8 cellular contexts compared by ENCODE assay signal in the genomic region with DNA sequence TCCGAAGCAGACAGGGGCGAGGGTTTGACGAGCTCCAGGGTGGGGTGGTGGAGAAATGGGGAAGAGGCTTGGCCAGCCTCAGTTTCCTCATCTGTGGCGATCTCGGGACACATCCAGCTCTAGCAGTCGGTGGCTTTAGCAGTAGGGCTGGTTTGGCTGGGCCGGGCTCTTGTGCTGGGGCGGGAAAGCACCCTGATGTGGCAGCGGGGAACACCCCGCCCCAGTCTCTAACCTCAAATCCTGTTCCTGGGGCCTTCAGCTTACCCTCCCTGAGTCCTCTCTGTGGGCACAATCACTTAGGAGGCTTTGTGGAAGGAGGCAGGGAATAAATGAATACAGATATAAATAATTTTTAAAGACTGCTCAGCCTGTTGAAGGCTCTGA. TPM values are rescaled to one million over a fixed set of nuclear protein-coding genes. Genes with fewer than 3 reads are reported as not detected.
DNase-seq lines count a peak whose midpoint lies in the region; ATAC-seq, FAIRE-seq and TF ChIP-seq lines count a peak whose summit lies in the region.

No MANE protein-coding gene starts in this region.

- TF ChIP-seq POLR2A in GM12891 (IDR thresholded peaks at IDR 0.05; ENCODE audit: low read depth, low read length): peak; percentile 71; the same call in 1 of the 2 replicates

- peak; percentile 66 for FAIRE-seq in GM12891 (lab: Jason Lieb, UNC)
- no peak for FAIRE-seq in RCC 7860 (lab: Jason Lieb, UNC)

- no peak for TF ChIP-seq CTCF in left ventricle myocardium inferior (IDR thresholded peaks at IDR 0.05; ENCODE audit: borderline replicate concordance)

- H3K27me3 ChIP-seq in left ventricle myocardium inferior (ENCODE audit: low read depth) (no peaks in the 10 kb centered on the region), skeletal muscle tissue (ENCODE audit: control insufficient read depth in 3 of 3, insufficient read depth in 3 of 3, low read length in 3 of 3) (no peaks in the 10 kb centered on the region)

- DNase-seq in GM12891 (ENCODE audit: insufficient read length, low spot score): peak; percentile 42
- peak; percentile 6 for DNase-seq in RCC 7860 (ENCODE audit: low spot score)
- DNase-seq in activated naive CD4-positive, alpha-beta T cell treated with Interleukin-2 at 50 U/mL for 16 hours: peak; percentile 78
- no peak for DNase-seq in left ventricle myocardium inferior
- DNase-seq in mesenteric fat pad (ENCODE audit: low spot score): no peak
- no peak for DNase-seq in Ammon's horn (ENCODE audit: low spot score)

- H3K36me3 ChIP-seq in left ventricle myocardium inferior (peaks cover 10% of the 10 kb centered on the region), skeletal muscle tissue (ENCODE audit: control insufficient read depth in 3 of 3, insufficient read depth in 3 of 3, low read length in 3 of 3) (peaks cover 2 to 6% (median 3%) of the 10 kb centered on the region in 3 donors)

- intact Hi-C loops in left ventricle myocardium inferior (cut with micrococcal nuclease): no loop called here

- H3K9me3 ChIP-seq in left ventricle myocardium inferior (replicated peaks): no peaks in the 10 kb centered on the region
- H3K9me3 ChIP-seq in skeletal muscle tissue (ENCODE audit: control insufficient read depth in 3 of 3, low read length in 3 of 3): no peaks in the 10 kb centered on the region

- H3K27ac ChIP-seq in left ventricle myocardium inferior (replicated peaks): peak overlapping the region; percentile 91
- H3K27ac ChIP-seq in skeletal muscle tissue (ENCODE audit: low read depth, low read length): peak overlapping the region; percentile 64

- peak; percentile 32 for ATAC-seq in HG02610 (IDR thresholded peaks at IDR 0.05; ENCODE audit: unreplicated experiment)

- peak overlapping the region; percentile 92 for H3K4me3 ChIP-seq in left ventricle myocardium inferior
- H3K4me3 ChIP-seq in skeletal muscle tissue (ENCODE audit: low read length in 3 of 3): peak overlapping the region; percentile 90 to 96 (median 91)

- peaks cover 40% of the 10 kb centered on the region for H3K4me1 ChIP-seq in left ventricle myocardium inferior
- peaks cover 24 to 37% (median 29%) of the 10 kb centered on the region in 3 donors for H3K4me1 ChIP-seq in skeletal muscle tissue (ENCODE audit: control insufficient read depth in 3 of 3, insufficient read depth in 3 of 3, low read length in 3 of 3)

- H3K9ac ChIP-seq in skeletal muscle tissue (ENCODE audit: low read depth in 1 of 3, low read length in 3 of 3): peak overlapping the region; percentile 80 to 87 (median 84)

TF ChIP-seq in GM12891, 5 proteins besides CTCF, POLR2A, EP300 and RAD21:
- TF ChIP-seq SPI1 (IDR thresholded peaks at IDR 0.05; ENCODE audit: low read depth, low read length): no peak
- 0 out of 2 replicates have a peak, but pooled peaks have one; percentile 40 for TF ChIP-seq POU2F2 (IDR thresholded peaks at IDR 0.05; ENCODE audit: low read depth, low read length)
- TF ChIP-seq TAF1 (IDR thresholded peaks at IDR 0.05; ENCODE audit: low read depth, low read length): no peak

RNA-seq across cellular contexts. Expression of gene TTC7A, which starts 1.1 kb away (rescaled TPM):
- 15.0 TPM for polyA plus RNA-seq in GM12891 (2012; ENCODE audit: low read depth, missing spikeins)
- total RNA-seq in left ventricle myocardium inferior (8.2 TPM), skeletal muscle tissue (5.7 TPM), mesenteric fat pad (35.5 TPM)

RNA-seq across cellular contexts. Expression of gene MCFD2, which starts 26.5 kb away (rescaled TPM):
- 19.8 TPM for polyA plus RNA-seq in GM12891 (2012; ENCODE audit: low read depth, missing spikeins)
- total RNA-seq in left ventricle myocardium inferior (61.2 TPM), skeletal muscle tissue (36.0 TPM), mesenteric fat pad (104 TPM)

Comparison
In these comparisons a context has a peak if more than half of its experiments do, and no peak if none do; other contexts are left out.
1. DNase-seq: peak in GM12891 (single experiment), RCC 7860 (single experiment) and activated naive CD4-positive, alpha-beta T cell treated with Interleukin-2 at 50 U/mL for 16 hours (single experiment); none in left ventricle myocardium inferior (single experiment), mesenteric fat pad (single experiment) and Ammon's horn (single experiment).